Comparison of ENCODE assay signal across 12 cellular contexts in the genomic region with DNA sequence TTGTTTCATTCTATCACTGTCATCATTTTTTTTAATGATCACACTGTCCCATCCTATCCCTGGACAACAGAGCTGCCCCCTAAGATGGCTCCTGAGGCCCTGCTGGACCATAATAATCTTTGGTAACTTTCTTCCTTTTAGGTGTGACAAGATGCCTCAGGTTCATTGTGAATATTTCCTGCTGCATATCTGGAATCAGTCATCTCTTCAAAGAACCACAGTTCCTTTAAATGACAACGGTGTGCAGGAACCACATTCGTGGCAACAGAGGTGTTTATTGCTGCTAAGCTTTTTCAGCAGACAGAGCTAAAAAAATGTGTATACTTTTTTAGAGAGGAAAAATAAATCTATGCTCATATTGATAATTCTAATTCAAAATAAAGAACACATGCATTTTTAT.
"Had no signal": no experiment of that assay in that cellular context is flagged by ENCODE, and none has a peak within 500 bp of the region (broad histone marks: within the 10 kb centered on the region; RNA-seq: fewer than 3 reads in every experiment).

No MANE protein-coding gene starts in this region.

- DNase-seq: activated effector memory CD4-positive, alpha-beta T cell treated with Interleukin-2 at 50 U/mL for 16 hours; adrenal gland; caudate nucleus; effector CD4-positive, alpha-beta T cell; gastrocnemius medialis; heart right ventricle; left lung; SIG-M5; stimulated activated CD4-positive, alpha-beta T cell treated with anti-CD3 and anti-CD28 coated beads, Interleukin-4, amount 100 ng/mL, for 1 hour; stimulated activated CD8-positive, alpha-beta memory T cell treated with anti-CD3 and anti-CD28 coated beads, Interleukin-4, amount 100 ng/mL, for 48 hours; stomach had no signal

- H3K27me3 Mint-ChIP-seq: memory B cell had no signal

- H3K4me3 Mint-ChIP-seq: memory B cell had no signal

- H3K27ac Mint-ChIP-seq: memory B cell had no signal

- H3K9me3 Mint-ChIP-seq: memory B cell had no signal

- H3K4me1 Mint-ChIP-seq: memory B cell had no signal

- ATAC-seq: gastrocnemius medialis, heart right ventricle, left lung had no signal
